20 cellular contexts compared by ENCODE assay signal in genomic region chr9:97873877-97874276, GRCh38. TPM values are rescaled to one million over a fixed set of nuclear protein-coding genes. Genes with fewer than 3 reads are reported as not detected.
A peak's percentile ranks its signal among the peaks of the same experiment; 100 is the strongest.
DNase-seq lines count a peak whose midpoint lies in the region; ATAC-seq and TF ChIP-seq lines count a peak whose summit lies in the region.
"Had no signal": no experiment of that assay in that cellular context is flagged by ENCODE, and none has a peak within 500 bp of the region (broad histone marks: within the 10 kb centered on the region; RNA-seq: fewer than 3 reads in every experiment).

No MANE protein-coding gene starts in this region.

- peaks cover 6% of the 10 kb centered on the region for H3K4me1 Mint-ChIP-seq in mesothelial cell of epicardium
- H3K4me1 Mint-ChIP-seq: stimulated activated naive CD8-positive, alpha-beta T cell treated with anti-CD3 and anti-CD28 coated beads, Interleukin-15, amount 100 ng/mL, for 72 hours had no signal

- DNase-seq in A172 (ENCODE audit: low spot score) (peak; percentile 79), HK-2 (ENCODE audit: unreplicated experiment) (peak; percentile 56), RPMI8226 (peak; percentile 47), fibroblast of pulmonary artery (ENCODE audit: low read depth) (peak; percentile 60), mesothelial cell of epicardium (ENCODE audit: low spot score in 2 of 2, unreplicated experiment in 2 of 2) (no peak), left lobe of liver (ENCODE audit: low spot score) (no peak), NOMO-1 treated with DMSO at 0.1 percent for 48 hours (lab: John Stamatoyannopoulos, UW; ENCODE audit: unreplicated experiment) (no peak)
- DNase-seq: activated CD4-positive, alpha-beta memory T cell treated with anti-CD3 and anti-CD28 coated beads for 36 hours; amniotic stem cell; Caco-2; mucosa of descending colon; NCI-H1436 treated with DMSO at 0.1 percent for 48 hours; NCI-H524 treated with DMSO at 0.1 percent for 48 hours; Right ventricle myocardium superior; spleen; stimulated activated naive CD8-positive, alpha-beta T cell treated with anti-CD3 and anti-CD28 coated beads, Interleukin-15, amount 100 ng/mL, for 72 hours; T1000 had no signal

- H3K9me3 Mint-ChIP-seq in mesothelial cell of epicardium = no peaks in the 10 kb centered on the region
- H3K9me3 Mint-ChIP-seq: activated CD4-positive, alpha-beta memory T cell treated with anti-CD3 and anti-CD28 coated beads for 36 hours; dendritic cell treated with granulocyte-macrophage colony-stimulating factor and Interleukin-4, amounts not matched to agents 40 ng/mL and 50 ng/mL, for 4 days; stimulated activated naive CD8-positive, alpha-beta T cell treated with anti-CD3 and anti-CD28 coated beads, Interleukin-15, amount 100 ng/mL, for 72 hours had no signal

- H3K27me3 Mint-ChIP-seq in mesothelial cell of epicardium (ENCODE audit: low read depth) = peaks cover 66% of the 10 kb centered on the region

- TF ChIP-seq CTCF in fibroblast of pulmonary artery (IDR thresholded peaks at IDR 0.05; ENCODE audit: low read length, missing control alignments) (no peak), mesothelial cell of epicardium (IDR thresholded peaks at IDR 0.05; ENCODE audit: unreplicated experiment) (no peak)

- H3K4me3 ChIP-seq in fibroblast of pulmonary artery (replicated peaks; ENCODE audit: low read depth, low read length) = no peak overlapping the region
- H3K4me3 ChIP-seq: mucosa of descending colon, spleen had no signal

- no peaks in the 10 kb centered on the region for H3K36me3 Mint-ChIP-seq in mesothelial cell of epicardium

- H3K27ac Mint-ChIP-seq in mesothelial cell of epicardium = no peak overlapping the region
- H3K27ac Mint-ChIP-seq: activated CD4-positive, alpha-beta memory T cell treated with anti-CD3 and anti-CD28 coated beads for 36 hours; dendritic cell treated with granulocyte-macrophage colony-stimulating factor and Interleukin-4, amounts not matched to agents 40 ng/mL and 50 ng/mL, for 4 days; stimulated activated naive CD8-positive, alpha-beta T cell treated with anti-CD3 and anti-CD28 coated beads, Interleukin-15, amount 100 ng/mL, for 72 hours had no signal

- no peak for ATAC-seq in left lobe of liver
- no peak for ATAC-seq in HG02798 (IDR thresholded peaks at IDR 0.05; ENCODE audit: poor library complexity, unreplicated experiment)
- ATAC-seq: mucosa of descending colon; stimulated activated naive CD8-positive, alpha-beta T cell treated with anti-CD3 and anti-CD28 coated beads, Interleukin-15, amount 100 ng/mL, for 72 hours had no signal

- H3K4me3 Mint-ChIP-seq in mesothelial cell of epicardium = no peak overlapping the region
- H3K4me3 Mint-ChIP-seq: activated CD4-positive, alpha-beta memory T cell treated with anti-CD3 and anti-CD28 coated beads for 36 hours; dendritic cell treated with granulocyte-macrophage colony-stimulating factor and Interleukin-4, amounts not matched to agents 40 ng/mL and 50 ng/mL, for 4 days; stimulated activated naive CD8-positive, alpha-beta T cell treated with anti-CD3 and anti-CD28 coated beads, Interleukin-15, amount 100 ng/mL, for 72 hours had no signal

RNA-seq across cellular contexts. Expression of gene FOXE1, which starts 20.9 kb away (rescaled TPM):
- total RNA-seq in A172 (2014; rRNA removed; shearing (Covaris generic)) = not detected in 2 replicates
- not detected in 3 replicates for total RNA-seq in mesothelial cell of epicardium
- not detected for total RNA-seq in left lobe of liver
- total RNA-seq: activated CD4-positive, alpha-beta memory T cell treated with anti-CD3 and anti-CD28 coated beads for 36 hours; Caco-2; fibroblast of lung; mucosa of descending colon; Right ventricle myocardium superior; spleen had no signal

RNA-seq across cellular contexts. Expression of gene TRMO, which starts 48.4 kb away (rescaled TPM):
- total RNA-seq in A172 (2014; rRNA removed; shearing (Covaris generic)) = 22.5 and 29.8 TPM in 2 replicates
- 11.6 to 12.7 TPM (median 12.0 TPM) in 3 replicates for total RNA-seq in mesothelial cell of epicardium
- total RNA-seq in left lobe of liver = 5.1 TPM

Comparison
In these comparisons a context has a peak if more than half of its experiments do, and no peak if none do; other contexts are left out.
1. DNase-seq: peak in A172 (single experiment), HK-2 (single experiment), RPMI8226 (single experiment) and fibroblast of pulmonary artery (single experiment); none in mesothelial cell of epicardium (0 of 2), left lobe of liver (single experiment) and NOMO-1 treated with DMSO at 0.1 percent for 48 hours (single experiment).